ENCODE assay signal across 27 cellular contexts in genomic region chr12:2662524-2662923, GRCh38.
"Had no signal": no experiment of that assay in that cellular context is flagged by ENCODE, and none has a peak within 500 bp of the region (broad histone marks: within the 10 kb centered on the region; RNA-seq: fewer than 3 reads in every experiment).

No MANE protein-coding gene starts in this region.

- ATAC-seq: activated T-cell treated with anti-CD3 and anti-CD28 coated beads, Interleukin-2, amount 50 U/mL, for 72 hours; esophagus mucosa; WTC11 had no signal

- H3K27ac ChIP-seq: brain microvascular endothelial cell, coronary artery had no signal

- H3K27me3 Mint-ChIP-seq: activated naive CD8-positive, alpha-beta T cell; activated T-cell treated with anti-CD3 and anti-CD28 coated beads, Interleukin-2, amount 50 U/mL, for 24 hours; central memory CD8-positive, alpha-beta T cell had no signal

- H3K36me3 Mint-ChIP-seq: activated naive CD4-positive, alpha-beta T cell treated with anti-CD3 and anti-CD28 coated beads, Interleukin-2, amount 10 ng/mL, durations not matched to agents 7 days and 5 days; WTC11 had no signal

- H3K4me3 Mint-ChIP-seq: activated CD4-positive, alpha-beta memory T cell treated with anti-CD3 and anti-CD28 coated beads, Interleukin-2, amount 10 ng/mL, durations not matched to agents 7 days and 5 days; activated CD4-positive, alpha-beta T cell treated with anti-CD3 and anti-CD28 coated beads, Interleukin-2, amount 10 ng/mL, durations not matched to agents 7 days and 5 days; activated naive CD4-positive, alpha-beta T cell treated with anti-CD3 and anti-CD28 coated beads, Interleukin-2, amount 10 ng/mL, durations not matched to agents 7 days and 5 days; activated naive CD8-positive, alpha-beta T cell; activated T-cell treated with anti-CD3 and anti-CD28 coated beads, Interleukin-2, amount 50 U/mL, for 24 hours; activated T-cell treated with anti-CD3 and anti-CD28 coated beads, Interleukin-2, amount 50 U/mL, for 72 hours; central memory CD8-positive, alpha-beta T cell; WTC11 had no signal

- FAIRE-seq: astrocyte, bronchial epithelial cell, frontal cortex had no signal

- H3K36me3 ChIP-seq: brain microvascular endothelial cell had no signal

- H3K27ac Mint-ChIP-seq: activated CD4-positive, alpha-beta memory T cell treated with anti-CD3 and anti-CD28 coated beads, Interleukin-2, amount 10 ng/mL, durations not matched to agents 7 days and 5 days; activated CD4-positive, alpha-beta T cell treated with anti-CD3 and anti-CD28 coated beads, Interleukin-2, amount 10 ng/mL, durations not matched to agents 7 days and 5 days; activated naive CD4-positive, alpha-beta T cell treated with anti-CD3 and anti-CD28 coated beads, Interleukin-2, amount 10 ng/mL, durations not matched to agents 7 days and 5 days; activated naive CD8-positive, alpha-beta T cell; activated T-cell treated with anti-CD3 and anti-CD28 coated beads, Interleukin-2, amount 50 U/mL, for 24 hours; activated T-cell treated with anti-CD3 and anti-CD28 coated beads, Interleukin-2, amount 50 U/mL, for 72 hours; WTC11 had no signal

- H3K27me3 ChIP-seq: brain microvascular endothelial cell had no signal

- DNase-seq: activated CD4-positive, alpha-beta memory T cell treated with anti-CD3 and anti-CD28 coated beads, Interleukin-2, amount 10 ng/mL, durations not matched to agents 7 days and 5 days; activated CD4-positive, alpha-beta T cell treated with anti-CD3 and anti-CD28 coated beads for 1 hour; activated CD4-positive, alpha-beta T cell treated with anti-CD3 and anti-CD28 coated beads for 4 hours; activated CD4-positive, alpha-beta T cell treated with anti-CD3 and anti-CD28 coated beads, Interleukin-2, amount 10 ng/mL, durations not matched to agents 7 days and 5 days; activated CD4-positive, alpha-beta T cell treated with anti-CD3 and anti-CD28 coated beads, Interleukin-2, amount 50 U/mL, for 4 hours; activated CD8-positive, alpha-beta memory T cell treated with anti-CD3 and anti-CD28 coated beads, Interleukin-2, amount 50 U/mL, for 48 hours; activated gamma-delta T cell; activated naive CD4-positive, alpha-beta T cell; activated naive CD4-positive, alpha-beta T cell treated with anti-CD3 and anti-CD28 coated beads, Interleukin-2, amount 10 ng/mL, durations not matched to agents 7 days and 5 days; activated T-cell treated with anti-CD3 and anti-CD28 coated beads for 4 hours; activated T-cell treated with anti-CD3 and anti-CD28 coated beads, Interleukin-2, amount 50 U/mL, for 24 hours; activated T-cell treated with anti-CD3 and anti-CD28 coated beads, Interleukin-2, amount 50 U/mL, for 72 hours; amniotic stem cell; anterior cingulate cortex; brain microvascular endothelial cell; dermis blood vessel endothelial cell; effector CD8-positive, alpha-beta T cell; foreskin fibroblast; T-helper 2 cell had no signal

- H3K9me3 Mint-ChIP-seq: activated CD4-positive, alpha-beta memory T cell treated with anti-CD3 and anti-CD28 coated beads, Interleukin-2, amount 10 ng/mL, durations not matched to agents 7 days and 5 days; activated CD4-positive, alpha-beta T cell treated with anti-CD3 and anti-CD28 coated beads, Interleukin-2, amount 10 ng/mL, durations not matched to agents 7 days and 5 days; activated naive CD4-positive, alpha-beta T cell treated with anti-CD3 and anti-CD28 coated beads, Interleukin-2, amount 10 ng/mL, durations not matched to agents 7 days and 5 days; activated T-cell treated with anti-CD3 and anti-CD28 coated beads, Interleukin-2, amount 50 U/mL, for 24 hours; activated T-cell treated with anti-CD3 and anti-CD28 coated beads, Interleukin-2, amount 50 U/mL, for 72 hours; central memory CD8-positive, alpha-beta T cell; WTC11 had no signal

- H3K4me3 ChIP-seq: coronary artery had no signal

- H3K4me1 Mint-ChIP-seq: activated CD4-positive, alpha-beta memory T cell treated with anti-CD3 and anti-CD28 coated beads, Interleukin-2, amount 10 ng/mL, durations not matched to agents 7 days and 5 days; activated CD4-positive, alpha-beta T cell treated with anti-CD3 and anti-CD28 coated beads, Interleukin-2, amount 10 ng/mL, durations not matched to agents 7 days and 5 days; activated naive CD4-positive, alpha-beta T cell treated with anti-CD3 and anti-CD28 coated beads, Interleukin-2, amount 10 ng/mL, durations not matched to agents 7 days and 5 days; central memory CD8-positive, alpha-beta T cell; WTC11 had no signal
